ENCODE assay signal across 11 cellular contexts in genomic region chr1:12148958-12149790, GRCh38. TPM values are rescaled to one million over a fixed set of nuclear protein-coding genes. Genes with fewer than 3 reads are reported as not detected.
DNase-seq lines count a peak whose midpoint lies in the region; ATAC-seq and TF ChIP-seq lines count a peak whose summit lies in the region.
"Had no signal": no experiment of that assay in that cellular context is flagged by ENCODE, and none has a peak within 500 bp of the region (broad histone marks: within the 10 kb centered on the region; RNA-seq: fewer than 3 reads in every experiment).

No MANE protein-coding gene starts in this region.

- peak overlapping the region; percentile 33; the same call in 1 of the 2 replicates for H4K5ac ChIP-seq in IMR-90 (ENCODE audit: low read depth, low read length)

- no peak overlapping the region for H3K56ac ChIP-seq in IMR-90 (ENCODE audit: extremely low read depth, insufficient read depth, low read length)

- H3K14ac ChIP-seq in IMR-90 (replicated peaks; ENCODE audit: low read depth, low read length): peak overlapping the region; percentile 19; the same call in 1 of the 2 replicates

- H3K9me1 ChIP-seq in IMR-90 (ENCODE audit: insufficient read depth, low read length): peaks cover 19% of the 10 kb centered on the region

- WGBS in IMR-90 (ENCODE audit: extremely low coverage in 2 of 2, insufficient read length in 1 of 2), 2 experiments: no CpG with 5 or more reads among the region's 5 CpGs

- no TSS peak for BruUV-seq in IMR-90 (replicated peaks; lab: Mats Ljungman, UMichigan)
- BruUV-seq in PC-3 (replicated peaks; lab: Mats Ljungman, UMichigan): no TSS peak

- CTCF ChIA-PET in IMR-90 (lab: Yijun Ruan, JAX) (interaction anchor here (0.6 to 0.8 kb wide), 2 partner anchors 24 to 1112 kb away, joined by 3 read pairs; no protein-coding TSS in a partner anchor), PC-3 (lab: Charles Lee) (no interaction called here)

- H3K4me3 ChIP-seq in IMR-90 (ENCODE audit: insufficient read depth, low read depth, low read length): no peak overlapping the region
- H3K4me3 ChIP-seq in colonic mucosa: no peak overlapping the region
- H3K4me3 ChIP-seq in skeletal muscle tissue (ENCODE audit: low read length in 3 of 3): no peak overlapping the region
- no peak overlapping the region for H3K4me3 ChIP-seq in PC-3 (ENCODE audit: low read length)

- in situ Hi-C loops in IMR-90 (cut with MboI; ENCODE audit: low sequenced_read_pairs): no loop called here

- dilution Hi-C loops in IMR-90 (cut with HindIII; ENCODE audit: low sequenced_read_pairs, unreplicated experiment): no loop called here

- H3K9me2 ChIP-seq in PC-3 (replicated peaks; ENCODE audit: low read length): no peaks in the 10 kb centered on the region

- no peaks in the 10 kb centered on the region for H4K20me1 ChIP-seq in IMR-90 (ENCODE audit: insufficient read depth, low read length)
- no peaks in the 10 kb centered on the region for H4K20me1 ChIP-seq in PC-3 (ENCODE audit: low read length)

- H3K27ac ChIP-seq in IMR-90 (ENCODE audit: insufficient read depth, low read length) (peak overlapping the region; percentile 44; the same call in 1 of the 2 replicates), colonic mucosa (peak overlapping the region; percentile 89), skeletal muscle tissue (ENCODE audit: low read depth, low read length) (peak overlapping the region; percentile 86), PC-3 (ENCODE audit: low read length) (no peak overlapping the region)

- peak overlapping the region; percentile 17; the same call in 1 of the 2 replicates for H2BK120ac ChIP-seq in IMR-90 (ENCODE audit: low read depth, low read length)

- H3K27me3 ChIP-seq in IMR-90 (ENCODE audit: control insufficient read depth, insufficient read depth, low read length) (no peaks in the 10 kb centered on the region), colonic mucosa (no peaks in the 10 kb centered on the region), skeletal muscle tissue (ENCODE audit: control insufficient read depth in 3 of 3, insufficient read depth in 3 of 3, low read length in 3 of 3) (no peaks in the 10 kb centered on the region), PC-3 (ENCODE audit: low read length) (no peaks in the 10 kb centered on the region)

- no peak overlapping the region for H4K91ac ChIP-seq in IMR-90 (ENCODE audit: insufficient read depth, low read depth, low read length)

- 0 out of 3 replicates have a peak overlapping the region, but pooled peaks have one; percentile 14 for H2BK15ac ChIP-seq in IMR-90 (ENCODE audit: low read depth, low read length)

- H2BK20ac ChIP-seq in IMR-90 (ENCODE audit: low read depth, low read length): no peak overlapping the region

- H3K4me1 ChIP-seq in IMR-90 (ENCODE audit: control insufficient read depth, insufficient read depth, low read length) (peaks cover 30% of the 10 kb centered on the region), colonic mucosa (peaks cover 28% of the 10 kb centered on the region), skeletal muscle tissue (ENCODE audit: control insufficient read depth in 3 of 3, insufficient read depth in 3 of 3, low read length in 3 of 3) (peaks cover 31 to 51% (median 35%) of the 10 kb centered on the region in 3 donors), PC-3 (ENCODE audit: insufficient read depth, low read length) (peaks cover 21% of the 10 kb centered on the region)

- no peak for TF ChIP-seq POLR2A in IMR-90 (IDR thresholded peaks at IDR 0.05; ENCODE audit: low read depth, low read length)

- no peaks in the 10 kb centered on the region for H3K79me1 ChIP-seq in IMR-90 (ENCODE audit: low read depth in 1 of 2, low read length in 2 of 2)

- peak overlapping the region; percentile 42; the same call in 1 of the 2 replicates for H2AK5ac ChIP-seq in IMR-90 (ENCODE audit: low read depth, low read length)

- H3K4me2 ChIP-seq in IMR-90 (ENCODE audit: low read depth, low read length) (no peak overlapping the region), PC-3 (ENCODE audit: low read length) (no peak overlapping the region)

- H3F3A ChIP-seq in PC-3 (ENCODE audit: low read length, unreplicated experiment): no peaks in the 10 kb centered on the region

- H3K36me3 ChIP-seq in IMR-90 (ENCODE audit: control insufficient read depth, insufficient read depth, low read length): no peaks in the 10 kb centered on the region
- H3K36me3 ChIP-seq in colonic mucosa: no peaks in the 10 kb centered on the region
- H3K36me3 ChIP-seq in skeletal muscle tissue (ENCODE audit: control insufficient read depth in 3 of 3, insufficient read depth in 3 of 3, low read length in 3 of 3): no peaks in the 10 kb centered on the region
- H3K36me3 ChIP-seq in PC-3 (ENCODE audit: low read depth, low read length): no peaks in the 10 kb centered on the region

- peak overlapping the region; percentile 21; the same call in 1 of the 2 replicates for H3K18ac ChIP-seq in IMR-90 (ENCODE audit: low read depth, low read length)

- DNase-seq in SIG-M5 treated with dmso at 0.1 percent for 504 hours (lab: John Stamatoyannopoulos, UW; ENCODE audit: unreplicated experiment) (peak; percentile 31), SIG-M5 (lab: John Stamatoyannopoulos, UW) (no peak), IMR-90 (peak; percentile 50), colonic mucosa (no peak), PC-3 (no peak), NCI-H1092 (lab: John Stamatoyannopoulos, UW) (no peak), retina (no peak)
- DNase-seq: 8988T; central memory CD4-positive, alpha-beta T cell; SHP77 treated with DMSO at 0.1 percent for 48 hours had no signal

- no peak overlapping the region for H2BK5ac ChIP-seq in IMR-90 (ENCODE audit: low read depth, low read length, poor library complexity, severe bottlenecking)

- intact Hi-C loops in IMR-90 (cut with micrococcal nuclease): no loop called here
- intact Hi-C loops in colonic mucosa (cut with DNase I): no loop called here
- intact Hi-C loops in PC-3 (cut with micrococcal nuclease): no loop called here

- TF ChIP-seq RAD21 in IMR-90 (IDR thresholded peaks at IDR 0.05; ENCODE audit: low read length): no peak

- POLR2A ChIA-PET in IMR-90 (lab: Charles Lee; ENCODE audit: unreplicated experiment): no interaction called here
- POLR2A ChIA-PET in PC-3 (lab: Charles Lee; ENCODE audit: unreplicated experiment): no interaction called here

- H3K9me3 ChIP-seq in IMR-90 (ENCODE audit: control insufficient read depth, insufficient read depth, low read length) (peaks cover 4% of the 10 kb centered on the region; the same call in 1 of the 2 replicates), colonic mucosa (no peaks in the 10 kb centered on the region), skeletal muscle tissue (ENCODE audit: control insufficient read depth in 3 of 3, low read length in 3 of 3) (no peaks in the 10 kb centered on the region), PC-3 (ENCODE audit: low read length) (no peaks in the 10 kb centered on the region)

- H3K4ac ChIP-seq in IMR-90 (ENCODE audit: low read depth, low read length): peak overlapping the region; percentile 55; the same call in 1 of the 2 replicates

- no peak overlapping the region for H3K23ac ChIP-seq in IMR-90 (ENCODE audit: low read depth, low read length)

- no peak overlapping the region for H4K8ac ChIP-seq in IMR-90 (ENCODE audit: low read depth in 2 of 2, low read length in 2 of 2)

- no peak overlapping the region for H2AFZ ChIP-seq in IMR-90 (replicated peaks; ENCODE audit: low read length, poor library complexity)
- no peak overlapping the region for H2AFZ ChIP-seq in PC-3 (ENCODE audit: low read length)

- no peak overlapping the region for H2AK9ac ChIP-seq in IMR-90 (replicated peaks; ENCODE audit: low read depth, low read length, poor library complexity)

- ATAC-seq in IMR-90 (ENCODE audit: low read depth) (no peak), PC-3 (no peak)

- TF ChIP-seq CTCF in IMR-90 (conservative IDR thresholded peaks at IDR 0.05; ENCODE audit: low read depth, low read length) (no peak), colonic mucosa (IDR thresholded peaks at IDR 0.05) (no peak), PC-3 (conservative IDR thresholded peaks at IDR 0.05; ENCODE audit: low read depth, low read length) (no peak)

- H3K9ac ChIP-seq in IMR-90 (ENCODE audit: low read depth, low read length) (no peak overlapping the region), colonic mucosa (ENCODE audit: low read depth in 2 of 2, low read length in 2 of 2) (peak overlapping the region in 1 of 2 donors; percentile 21), skeletal muscle tissue (ENCODE audit: low read depth in 1 of 3, low read length in 3 of 3) (no peak overlapping the region), PC-3 (ENCODE audit: low read length) (no peak overlapping the region)

- H3K79me2 ChIP-seq in PC-3 (ENCODE audit: low read length): no peaks in the 10 kb centered on the region

TF ChIP-seq in IMR-90, 13 proteins besides CTCF, POLR2A, EP300 and RAD21:
- TF ChIP-seq SMC3 (IDR thresholded peaks at IDR 0.05; ENCODE audit: low read depth, low read length) (no peak), NFE2L2 (IDR thresholded peaks at IDR 0.05; ENCODE audit: low read depth, low read length) (no peak), MAFK (IDR thresholded peaks at IDR 0.05; ENCODE audit: low read depth, low read length) (no peak), FOS (IDR thresholded peaks at IDR 0.05; ENCODE audit: low read depth, low read length) (no peak), BHLHE40 (IDR thresholded peaks at IDR 0.05; ENCODE audit: low read depth, low read length) (no peak), RFX5 (IDR thresholded peaks at IDR 0.05; ENCODE audit: low read depth, low read length) (no peak), MAZ (IDR thresholded peaks at IDR 0.05; ENCODE audit: borderline replicate concordance, low read depth, low read length) (no peak), MXI1 (IDR thresholded peaks at IDR 0.05; ENCODE audit: borderline replicate concordance, low read depth, low read length) (no peak)

RNA-seq across cellular contexts. Expression of gene TNFRSF1B, which starts 17.6 kb away (rescaled TPM):
- total RNA-seq in IMR-90 (2012; rRNA removed) (4.3 and 5.0 TPM in 2 replicates), colonic mucosa (10 to 100 TPM; 27.2 to 28.1 TPM), skeletal muscle tissue (9.9 TPM), PC-3 (2014; rRNA removed) (0.29 and 1.3 TPM in 2 replicates)
- polyA plus RNA-seq in IMR-90 (2012; rRNA removed): 8.6 and 8.9 TPM in 2 replicates
- 6.3 and 11.9 TPM in 2 replicates for polyA plus RNA-seq in IMR-90 (2012; cell fraction: cytosol; rRNA removed)
- 4.3 and 6.7 TPM in 2 replicates for polyA plus RNA-seq in IMR-90 (2012; cell fraction: nucleus; rRNA removed; ENCODE audit: low replicate concordance)

Comparison
In these comparisons a context has a peak if more than half of its experiments do, and no peak if none do; other contexts are left out.
1. DNase-seq: peak in SIG-M5 treated with dmso at 0.1 percent for 504 hours (single experiment) and IMR-90 (single experiment); none in SIG-M5 (single experiment), colonic mucosa (single experiment), PC-3 (single experiment), NCI-H1092 (single experiment) and retina (single experiment).